8 cellular contexts compared by ENCODE assay signal in the genomic region with DNA sequence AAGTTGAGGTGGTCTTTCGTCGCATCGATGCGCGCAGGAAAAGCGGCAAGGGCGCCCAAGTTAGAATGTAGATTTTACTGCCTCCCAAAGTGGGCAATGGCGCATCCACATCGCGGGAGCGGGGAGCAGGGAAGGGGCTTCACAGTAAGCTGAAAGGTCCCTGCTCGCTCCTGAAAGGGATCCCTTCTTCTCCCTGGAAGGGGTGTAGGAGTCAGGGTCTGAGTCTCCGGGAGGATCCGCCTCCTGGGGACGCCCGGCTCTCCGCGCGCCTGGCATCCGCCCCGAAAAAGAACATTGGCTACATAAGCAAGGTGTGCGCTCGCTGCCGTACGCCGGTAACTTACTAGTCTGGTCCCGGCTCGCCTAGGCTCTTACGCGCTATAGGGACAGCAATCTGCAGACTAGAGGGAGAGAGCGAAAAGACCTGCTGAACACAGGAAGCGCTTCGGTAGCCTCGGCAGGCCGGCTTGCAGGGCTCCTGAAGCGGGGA. TPM values are rescaled to one million over a fixed set of nuclear protein-coding genes. Genes with fewer than 3 reads are reported as not detected.
DNase-seq lines count a peak whose midpoint lies in the region; ATAC-seq and TF ChIP-seq lines count a peak whose summit lies in the region.

No MANE protein-coding gene starts in this region.

- H3K4me3 ChIP-seq in fibroblast of the aortic adventitia (ENCODE audit: low read depth, low read length) (peak overlapping the region; percentile 88), urinary bladder (ENCODE audit: low read depth, low read length) (peak overlapping the region; percentile 85)

- H3K9me3 Mint-ChIP-seq in natural killer cell: no peaks in the 10 kb centered on the region

- no peaks in the 10 kb centered on the region for H3K4me1 ChIP-seq in urinary bladder (ENCODE audit: insufficient read depth)

- H3K36me3 ChIP-seq in urinary bladder (ENCODE audit: insufficient read depth): no peaks in the 10 kb centered on the region

- peak overlapping the region; percentile 56 for H3K4me3 Mint-ChIP-seq in natural killer cell

- H3K27ac Mint-ChIP-seq in natural killer cell: no peak overlapping the region

- intact Hi-C loops in natural killer cell (cut with micrococcal nuclease): no loop called here

- H3K36me3 Mint-ChIP-seq in natural killer cell: no peaks in the 10 kb centered on the region

- TF ChIP-seq CTCF in fibroblast of the aortic adventitia (IDR thresholded peaks at IDR 0.05; ENCODE audit: insufficient read depth, low read length): no peak
- no peak for TF ChIP-seq CTCF in natural killer cell (IDR thresholded peaks at IDR 0.05)

- DNase-seq in NCI-H1436 (lab: John Stamatoyannopoulos, UW) (peak; percentile 60), NCI-H1436 treated with DMSO at 0.1 percent for 48 hours (lab: John Stamatoyannopoulos, UW) (no peak), NCI-H2081 (lab: John Stamatoyannopoulos, UW) (peak; percentile 40 to 76), fibroblast of the aortic adventitia (ENCODE audit: low read depth) (peak; percentile 78), natural killer cell (no peak)
- peak; percentile 24 for DNase-seq in activated T-cell treated with anti-CD3 and anti-CD28 coated beads, Interleukin-2, amount 50 U/mL, for 1 hour
- no peak for DNase-seq in effector CD4-positive, alpha-beta T cell

- peaks cover 41 to 57% of the 10 kb centered on the region in 2 donors for H3K27me3 Mint-ChIP-seq in natural killer cell (ENCODE audit: low read depth in 2 of 2)

- H3K27ac ChIP-seq in urinary bladder (ENCODE audit: low read depth): peak overlapping the region; percentile 90

- H3K4me1 Mint-ChIP-seq in natural killer cell: peaks cover 0 to 11% of the 10 kb centered on the region in 2 donors

- under 1% methylated on average over 36 of the region's 36 CpGs for WGBS in urinary bladder

- no peak for ATAC-seq in natural killer cell

RNA-seq across cellular contexts. Expression of a gene that starts 0.8 kb away (rescaled TPM):
- total RNA-seq in fibroblast of the aortic adventitia (ENCODE audit: low replicate concordance): 20.6 and 35.7 TPM in 2 replicates
- total RNA-seq in natural killer cell: under 1 TPM; 0.09 to 0.65 (median 0.09) TPM
- total RNA-seq in urinary bladder: 12.8 TPM
- 10.1 TPM for polyA plus RNA-seq in urinary bladder

Comparison
In these comparisons a context has a peak if more than half of its experiments do, and no peak if none do; other contexts are left out.
1. DNase-seq: peak in NCI-H1436 (single experiment), NCI-H2081 (2 of 2), activated T-cell treated with anti-CD3 and anti-CD28 coated beads, Interleukin-2, amount 50 U/mL, for 1 hour (single experiment) and fibroblast of the aortic adventitia (single experiment); none in NCI-H1436 treated with DMSO at 0.1 percent for 48 hours (single experiment), natural killer cell (single experiment) and effector CD4-positive, alpha-beta T cell (single experiment).